Comparison of ENCODE assay signal across 22 cellular contexts in genomic region chr2:7471185-7471584, GRCh38.
A peak's percentile ranks its signal among the peaks of the same experiment; 100 is the strongest.
DNase-seq lines count a peak whose midpoint lies in the region; ATAC-seq, FAIRE-seq and TF ChIP-seq lines count a peak whose summit lies in the region.
"Had no signal": no experiment of that assay in that cellular context is flagged by ENCODE, and none has a peak within 500 bp of the region (broad histone marks: within the 10 kb centered on the region; RNA-seq: fewer than 3 reads in every experiment).

No MANE protein-coding gene starts in this region.

- no peak overlapping the region for H4K5ac ChIP-seq in IMR-90 (ENCODE audit: low read depth, low read length)

- no peaks in the 10 kb centered on the region for H3K79me1 ChIP-seq in IMR-90 (ENCODE audit: low read depth in 1 of 2, low read length in 2 of 2)

- no peak overlapping the region for H3K18ac ChIP-seq in IMR-90 (ENCODE audit: low read depth, low read length)

- no peaks in the 10 kb centered on the region for H3K9me3 Mint-ChIP-seq in activated T-cell treated with anti-CD3 and anti-CD28 coated beads, Interleukin-2, amount 50 U/mL, for 24 hours
- H3K9me3 Mint-ChIP-seq in activated CD4-positive, alpha-beta memory T cell treated with anti-CD3 and anti-CD28 coated beads for 36 hours, result no peaks in the 10 kb centered on the region
- H3K9me3 Mint-ChIP-seq: CD8-positive, alpha-beta T cell; IgD-negative memory B cell had no signal

- no peak overlapping the region for H4K91ac ChIP-seq in IMR-90 (ENCODE audit: insufficient read depth, low read depth, low read length)

- TF ChIP-seq EP300 in GM12878 (IDR thresholded peaks at IDR 0.05; ENCODE audit: borderline replicate concordance in 1 of 2, control insufficient read depth in 1 of 2, low read depth in 2 of 2, low read length in 2 of 2), result no peak

- H3K4ac ChIP-seq in IMR-90 (ENCODE audit: low read depth, low read length), result no peak overlapping the region

- no peak overlapping the region for H2BK20ac ChIP-seq in IMR-90 (ENCODE audit: low read depth, low read length)

- H3K9me1 ChIP-seq in IMR-90 (ENCODE audit: insufficient read depth, low read length), result no peaks in the 10 kb centered on the region

- H2AK5ac ChIP-seq in IMR-90 (ENCODE audit: low read depth, low read length), result no peak overlapping the region

- H3K9me3 ChIP-seq in IMR-90 (ENCODE audit: control insufficient read depth, insufficient read depth, low read length) (peaks cover 2% of the 10 kb centered on the region; the same call in 1 of the 2 replicates), GM12878 (replicated peaks; ENCODE audit: control insufficient read depth, insufficient read depth, low read length) (no peaks in the 10 kb centered on the region)
- H3K9me3 ChIP-seq: Caco-2 had no signal

- no peak overlapping the region for H3K4me2 ChIP-seq in IMR-90 (ENCODE audit: low read depth, low read length)
- no peak overlapping the region for H3K4me2 ChIP-seq in GM12878 (ENCODE audit: control insufficient read depth, insufficient read depth)
- H3K4me2 ChIP-seq: KMS-11 had no signal

- H4K20me1 ChIP-seq in IMR-90 (ENCODE audit: insufficient read depth, low read length), result no peaks in the 10 kb centered on the region
- no peaks in the 10 kb centered on the region for H4K20me1 ChIP-seq in GM12878 (ENCODE audit: control insufficient read depth, insufficient read depth)

- no peak overlapping the region for H2AK9ac ChIP-seq in IMR-90 (replicated peaks; ENCODE audit: low read depth, low read length, poor library complexity)

- H3K79me2 ChIP-seq in GM12878 (ENCODE audit: control insufficient read depth, insufficient read depth, low read length), result no peaks in the 10 kb centered on the region

- H3K4me1 ChIP-seq in IMR-90 (ENCODE audit: control insufficient read depth, insufficient read depth, low read length), result no peaks in the 10 kb centered on the region
- no peaks in the 10 kb centered on the region for H3K4me1 ChIP-seq in GM12878 (ENCODE audit: control insufficient read depth, insufficient read depth, low read length)
- H3K4me1 ChIP-seq: Caco-2 had no signal

- no peak for FAIRE-seq in GM12878 (lab: Jason Lieb, UNC)
- FAIRE-seq: GM12892, GM19239 had no signal

- H3K4me3 Mint-ChIP-seq in activated T-cell treated with anti-CD3 and anti-CD28 coated beads, Interleukin-2, amount 50 U/mL, for 24 hours, result no peak overlapping the region
- no peak overlapping the region for H3K4me3 Mint-ChIP-seq in activated CD4-positive, alpha-beta memory T cell treated with anti-CD3 and anti-CD28 coated beads for 36 hours
- H3K4me3 Mint-ChIP-seq: CD8-positive, alpha-beta T cell; IgD-negative memory B cell had no signal

- H3K36me3 ChIP-seq in IMR-90 (ENCODE audit: control insufficient read depth, insufficient read depth, low read length) (no peaks in the 10 kb centered on the region), GM12878 (ENCODE audit: control insufficient read depth in 2 of 2, insufficient read depth in 2 of 2, low read length in 1 of 2) (no peaks in the 10 kb centered on the region)

- no peaks in the 10 kb centered on the region for H3K27me3 Mint-ChIP-seq in activated T-cell treated with anti-CD3 and anti-CD28 coated beads, Interleukin-2, amount 50 U/mL, for 24 hours
- H3K27me3 Mint-ChIP-seq in activated CD4-positive, alpha-beta memory T cell treated with anti-CD3 and anti-CD28 coated beads for 36 hours, result peaks cover 6% of the 10 kb centered on the region

- H3K27ac Mint-ChIP-seq in activated T-cell treated with anti-CD3 and anti-CD28 coated beads, Interleukin-2, amount 50 U/mL, for 24 hours, result peak overlapping the region; percentile 35
- peak overlapping the region; percentile 52 for H3K27ac Mint-ChIP-seq in activated CD4-positive, alpha-beta memory T cell treated with anti-CD3 and anti-CD28 coated beads for 36 hours
- H3K27ac Mint-ChIP-seq: CD8-positive, alpha-beta T cell; IgD-negative memory B cell had no signal

- no peak overlapping the region for H3K23ac ChIP-seq in IMR-90 (ENCODE audit: low read depth, low read length)

- H3K36me3 Mint-ChIP-seq in activated T-cell treated with anti-CD3 and anti-CD28 coated beads, Interleukin-2, amount 50 U/mL, for 24 hours (ENCODE audit: low read depth), result peaks cover 9% of the 10 kb centered on the region
- no peaks in the 10 kb centered on the region for H3K36me3 Mint-ChIP-seq in activated CD4-positive, alpha-beta memory T cell treated with anti-CD3 and anti-CD28 coated beads for 36 hours
- H3K36me3 Mint-ChIP-seq: CD8-positive, alpha-beta T cell; IgD-negative memory B cell had no signal

- TF ChIP-seq RAD21 in IMR-90 (IDR thresholded peaks at IDR 0.05; ENCODE audit: low read length) (no peak), GM12878 (IDR thresholded peaks at IDR 0.05; ENCODE audit: insufficient read depth, low read depth, low read length) (no peak)

- H3K27me3 ChIP-seq in IMR-90 (ENCODE audit: control insufficient read depth, insufficient read depth, low read length) (no peaks in the 10 kb centered on the region), GM12878 (replicated peaks in 1 of 2; ENCODE audit: control insufficient read depth in 2 of 2, insufficient read depth in 2 of 2, low read length in 1 of 2) (0 out of 4 replicates have a peak, but pooled peaks cover 0 to 2% of the 10 kb centered on the region in 2 experiments)

- RAD21 ChIA-PET in GM12878 (lab: Charles Lee; ENCODE audit: unreplicated experiment), result interaction anchor here (1.1 kb wide), 1 partner anchor 26 kb away, joined by 3 read pairs; no protein-coding TSS in a partner anchor

- in situ Hi-C loops in IMR-90 (cut with MboI; ENCODE audit: low sequenced_read_pairs) (no loop called here), GM12878 (cut with MboI) (no loop called here)

- intact Hi-C loops in IMR-90 (cut with micrococcal nuclease), result no loop called here
- intact Hi-C loops in activated CD4-positive, alpha-beta memory T cell treated with anti-CD3 and anti-CD28 coated beads for 36 hours (cut with micrococcal nuclease), result no loop called here
- intact Hi-C loops in GM12878 (cut with micrococcal nuclease; ENCODE audit: unreplicated experiment), result no loop called here

- TF ChIP-seq CTCF in IMR-90 (conservative IDR thresholded peaks at IDR 0.05; ENCODE audit: low read depth, low read length) (no peak), GM12878 (IDR thresholded peaks at IDR 0.05 in 2 of 3, conservative IDR thresholded peaks at IDR 0.05 in 1 of 3; ENCODE audit: control insufficient read depth in 2 of 3, extremely low read depth in 1 of 3, insufficient read depth in 1 of 3, low read depth in 3 of 3, low read length in 3 of 3) (no peak)

- H4K8ac ChIP-seq in IMR-90 (ENCODE audit: low read depth in 2 of 2, low read length in 2 of 2), result no peak overlapping the region

- no peak overlapping the region for H3K14ac ChIP-seq in IMR-90 (replicated peaks; ENCODE audit: low read depth, low read length)

- BruUV-seq in IMR-90 (replicated peaks; lab: Mats Ljungman, UMichigan) (no TSS peak), GM12878 (replicated peaks; lab: Mats Ljungman, UMichigan) (no TSS peak)

- H3K56ac ChIP-seq in IMR-90 (ENCODE audit: extremely low read depth, insufficient read depth, low read length), result no peak overlapping the region

- H3K27ac ChIP-seq in IMR-90 (ENCODE audit: insufficient read depth, low read length) (no peak overlapping the region), GM12878 (ENCODE audit: control insufficient read depth, insufficient read depth) (no peak overlapping the region), substantia nigra (ENCODE audit: low read depth, low read length, poor library complexity, severe bottlenecking) (no peak overlapping the region)
- H3K27ac ChIP-seq: KMS-11 had no signal

- H3K4me1 Mint-ChIP-seq in activated T-cell treated with anti-CD3 and anti-CD28 coated beads, Interleukin-2, amount 50 U/mL, for 24 hours (ENCODE audit: low read depth), result peaks cover 62% of the 10 kb centered on the region
- peaks cover 50% of the 10 kb centered on the region for H3K4me1 Mint-ChIP-seq in activated CD4-positive, alpha-beta memory T cell treated with anti-CD3 and anti-CD28 coated beads for 36 hours (ENCODE audit: low read depth)
- H3K4me1 Mint-ChIP-seq: IgD-negative memory B cell had no signal

- H2AFZ ChIP-seq in IMR-90 (replicated peaks; ENCODE audit: low read length, poor library complexity) (no peak overlapping the region), GM12878 (ENCODE audit: control insufficient read depth, low read depth, low read length) (no peak overlapping the region)

- H2BK5ac ChIP-seq in IMR-90 (ENCODE audit: low read depth, low read length, poor library complexity, severe bottlenecking), result no peak overlapping the region

- H3K9ac ChIP-seq in IMR-90 (ENCODE audit: low read depth, low read length) (no peak overlapping the region), GM12878 (ENCODE audit: control insufficient read depth, insufficient read depth, low read length) (no peak overlapping the region)
- H3K9ac ChIP-seq: KMS-11 had no signal

- SMC1A ChIA-PET in GM12878 (lab: Charles Lee; ENCODE audit: uncharacterized antibody, unreplicated experiment), result interaction anchor here (0.6 to 1.4 kb wide), 3 partner anchors 10 to 275 kb away, joined by 3 read pairs; no protein-coding TSS in a partner anchor

- POLR2A ChIA-PET in IMR-90 (lab: Charles Lee; ENCODE audit: unreplicated experiment), result no interaction called here
- POLR2A ChIA-PET in activated CD4-positive, alpha-beta memory T cell treated with anti-CD3 and anti-CD28 coated beads for 36 hours (lab: Charles Lee), result no interaction called here
- POLR2A ChIA-PET in GM12878 (lab: Charles Lee), result no interaction called here

- CTCF ChIA-PET in IMR-90 (lab: Yijun Ruan, JAX), result no interaction called here
- CTCF ChIA-PET in activated CD4-positive, alpha-beta memory T cell treated with anti-CD3 and anti-CD28 coated beads for 36 hours (lab: Charles Lee), result no interaction called here
- CTCF ChIA-PET in GM12878 (lab: Yijun Ruan, JAX), result interaction anchor here (0.6 to 0.9 kb wide), 2 partner anchors 96 to 1297 kb away, joined by 3 read pairs; no protein-coding TSS in a partner anchor

- TF ChIP-seq POLR2A in IMR-90 (IDR thresholded peaks at IDR 0.05; ENCODE audit: low read depth, low read length), result no peak
- no peak for TF ChIP-seq POLR2A in GM12878 (IDR thresholded peaks at IDR 0.05; ENCODE audit: low read depth, low read length)

- ATAC-seq in IMR-90 (ENCODE audit: low read depth) (no peak), GM12878 (no peak; the same call in 2 of the 3 replicates), GM18867 (IDR thresholded peaks at IDR 0.05; ENCODE audit: unreplicated experiment) (no peak)
- ATAC-seq: CD8-positive, alpha-beta T cell; HCT116 had no signal

- no peak overlapping the region for H2BK15ac ChIP-seq in IMR-90 (ENCODE audit: low read depth, low read length)

- dilution Hi-C loops in IMR-90 (cut with HindIII; ENCODE audit: low sequenced_read_pairs, unreplicated experiment), result no loop called here

- H2BK120ac ChIP-seq in IMR-90 (ENCODE audit: low read depth, low read length), result no peak overlapping the region

- DNase-seq in activated T-cell treated with anti-CD3 and anti-CD28 coated beads, Interleukin-2, amount 50 U/mL, for 24 hours, result no peak
- DNase-seq in activated T-cell treated with anti-CD3 and anti-CD28 coated beads, Interleukin-2, amount 50 U/mL, for 48 hours, result no peak
- DNase-seq in IMR-90, result no peak
- no peak for DNase-seq in activated CD4-positive, alpha-beta memory T cell treated with anti-CD3 and anti-CD28 coated beads for 36 hours
- DNase-seq in GM12878 (ENCODE audit: low read depth, low spot score), result no peak
- DNase-seq in substantia nigra (lab: John Stamatoyannopoulos, UW), result no peak
- DNase-seq in EL, result no peak
- DNase-seq: C1 segment of cervical spinal cord; Caco-2; CD8-positive, alpha-beta T cell; GDM1; MM.1S; NCI-H2029; NCI-H446; NCI-H524 treated with DMSO at 0.1 percent for 48 hours; NCI-H774 had no signal

- H3K4me3 ChIP-seq in IMR-90 (ENCODE audit: insufficient read depth, low read depth, low read length), result no peak overlapping the region
- H3K4me3 ChIP-seq in GM12878, result no peak overlapping the region

- no CpG with 5 or more reads among the region's 2 CpGs for WGBS in IMR-90 (ENCODE audit: extremely low coverage in 2 of 2, insufficient read length in 1 of 2), 2 experiments
- WGBS in GM12878 (ENCODE audit: insufficient coverage, insufficient replicate concordance, low lambda C conversion rate, missing lambda C conversion rate), result 45% methylated on average over 2 of the region's 2 CpGs
